In the genomic region with DNA sequence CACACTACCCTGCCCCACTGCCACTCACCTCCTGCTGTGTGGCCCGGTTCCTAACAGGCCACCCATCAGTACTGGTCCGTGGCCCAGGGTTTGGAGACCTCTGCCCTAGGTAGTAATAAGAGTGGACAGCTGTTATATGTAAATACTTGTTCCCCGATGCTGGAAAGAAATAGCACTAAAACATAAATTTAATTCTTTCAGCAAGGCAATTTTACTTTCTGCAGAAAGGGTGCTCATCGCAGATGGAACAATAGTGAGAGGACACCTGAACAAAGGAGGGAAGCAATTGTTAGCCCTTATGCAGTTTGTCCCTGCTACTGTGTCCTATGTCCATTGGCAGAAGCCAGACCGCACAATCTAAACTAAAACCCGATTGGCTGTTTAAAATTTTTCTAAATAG, we compare ENCODE assay signal across 30 cellular contexts. TPM values are rescaled to one million over a fixed set of nuclear protein-coding genes. Genes with fewer than 3 reads are reported as not detected.
"Had no signal": no experiment of that assay in that cellular context is flagged by ENCODE, and none has a peak within 500 bp of the region (broad histone marks: within the 10 kb centered on the region; RNA-seq: fewer than 3 reads in every experiment).

No MANE protein-coding gene starts in this region.

- H3K4me1 ChIP-seq: foreskin keratinocyte had no signal

- H3K9me3 ChIP-seq: colonic mucosa, gastrocnemius medialis had no signal

- H3K36me3 ChIP-seq: brain microvascular endothelial cell, colonic mucosa, gastrocnemius medialis, WERI-Rb-1 had no signal

- H3K27ac ChIP-seq: brain microvascular endothelial cell, colonic mucosa, esophagus muscularis mucosa, foreskin keratinocyte, gastrocnemius medialis, WERI-Rb-1 had no signal

- H3K4me3 ChIP-seq: colonic mucosa, esophagus muscularis mucosa, gastrocnemius medialis had no signal

- FAIRE-seq: astrocyte had no signal

- H3K27me3 ChIP-seq: colonic mucosa, gastrocnemius medialis had no signal

- DNase-seq: activated B cell treated with CpG ODN at 0.5 μM for 24 hours; activated CD4-positive, alpha-beta T cell treated with anti-CD3 and anti-CD28 coated beads for 48 hours; activated CD4-positive, alpha-beta T cell treated with anti-CD3 and anti-CD28 coated beads, Interleukin-2, amount 50 U/mL, for 1 hour; activated CD4-positive, alpha-beta T cell treated with anti-CD3 and anti-CD28 coated beads, Interleukin-2, amount 50 U/mL, for 48 hours; activated CD8-positive, alpha-beta memory T cell treated with anti-CD3 and anti-CD28 coated beads for 24 hours; activated CD8-positive, alpha-beta T cell treated with anti-CD3 and anti-CD28 coated beads for 36 hours; activated effector memory CD4-positive, alpha-beta T cell treated with Interleukin-2 at 50 U/mL for 16 hours; activated gamma-delta T cell treated with Interleukin-2 at 50 U/mL for 16 hours; activated naive CD4-positive, alpha-beta T cell treated with anti-CD3 and anti-CD28 coated beads, Interleukin-2, amount 50 U/mL, for 16 hours; activated naive CD4-positive, alpha-beta T cell treated with Interleukin-2 at 50 U/mL for 16 hours; activated T-cell treated with anti-CD3 and anti-CD28 coated beads, Interleukin-2, amount 50 U/mL, for 4 hours; amniotic stem cell; anterior cingulate cortex; brain microvascular endothelial cell; central memory CD4-positive, alpha-beta T cell; cerebellar nuclear complex; colonic mucosa; effector memory CD4-positive, alpha-beta T cell; erythroblast; foreskin keratinocyte; gastrocnemius medialis; glutamatergic neuron; T-helper 1 cell; T-helper 17 cell; T1000; WERI-Rb-1 had no signal

- ATAC-seq: activated CD4-positive, CD25-positive, alpha-beta regulatory T cell treated with anti-CD3 and anti-CD28 coated beads, Interleukin-2, amount 50 U/mL, for 24 hours; activated CD8-positive, alpha-beta T cell treated with anti-CD3 and anti-CD28 coated beads for 36 hours; activated T-cell treated with anti-CD3 and anti-CD28 coated beads, Interleukin-2, amount 50 U/mL, for 4 hours; activated T-helper 17 cell treated with anti-CD3 and anti-CD28 coated beads, Interleukin-2, amount 50 U/mL, for 72 hours; foreskin keratinocyte; gastrocnemius medialis; T-helper 17 cell had no signal

RNA-seq across cellular contexts. Expression of gene CYP46A1, which starts 5.9 kb away (rescaled TPM):
- total RNA-seq: activated B cell treated with CpG ODN at 0.5 μM for 24 hours had no signal

RNA-seq across cellular contexts. Expression of gene HHIPL1, which starts 33.3 kb away (rescaled TPM):
- total RNA-seq: activated B cell treated with CpG ODN at 0.5 μM for 24 hours; activated T-cell treated with anti-CD3 and anti-CD28 coated beads, Interleukin-2, amount 50 U/mL, for 4 hours had no signal
